In the genomic region with DNA sequence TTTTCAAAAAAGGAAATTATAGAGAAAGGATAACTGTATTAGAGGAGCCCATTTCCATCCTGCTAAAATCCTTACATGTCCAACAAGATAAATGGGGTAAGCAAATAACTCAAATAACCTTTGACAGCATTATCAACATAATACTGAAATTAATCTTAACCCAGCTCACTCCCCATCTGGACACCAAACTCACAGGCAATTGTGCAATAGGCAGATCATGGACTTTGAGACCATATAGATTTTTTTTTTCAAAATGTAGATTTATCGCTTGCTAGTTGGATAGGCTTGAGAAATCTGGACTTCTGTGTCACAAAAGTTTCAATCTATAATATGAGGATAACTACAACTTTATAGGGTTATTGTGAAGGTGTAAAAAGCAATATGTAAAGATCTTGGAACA, we compare ENCODE assay signal across 21 cellular contexts.
"Had no signal": no experiment of that assay in that cellular context is flagged by ENCODE, and none has a peak within 500 bp of the region (broad histone marks: within the 10 kb centered on the region; RNA-seq: fewer than 3 reads in every experiment).

No MANE protein-coding gene starts in this region.

- ATAC-seq: heart right ventricle; mucosa of descending colon; natural killer cell treated with Interleukin-12 subunit alpha and Interleukin-12 subunit beta and Interleukin-15 and Interleukin-18, amount 100 ng/mL, for 72 hours; sciatic nerve; stimulated activated memory B cell treated with anti-CD40 and anti-IgM and Interleukin-4, amounts not matched to agents 10 μg/mL and 1 μg/mL and 100 μg/mL, for 72 hours; stimulated activated naive CD8-positive, alpha-beta T cell treated with anti-CD3 and anti-CD28 coated beads, Interleukin-15, Interleukin-2, amounts not matched to agents 100 U/mL and 50 U/mL, for 24 hours had no signal

- H3K4me3 ChIP-seq: coronary artery, esophagus squamous epithelium, heart right ventricle, mucosa of descending colon, pancreas, testis, tibial artery had no signal

- H3K36me3 ChIP-seq: esophagus squamous epithelium, heart right ventricle, neutrophil, pancreas, tibial artery had no signal

- H3K9me3 ChIP-seq: esophagus squamous epithelium, mucosa of descending colon, neutrophil, pancreas, testis, tibial artery had no signal

- H3K27me3 ChIP-seq: esophagus squamous epithelium, heart right ventricle, neutrophil, pancreas, testis, tibial artery had no signal

- H3K4me1 ChIP-seq: esophagus squamous epithelium, heart right ventricle, pancreas, testis, tibial artery had no signal

- H3K27ac ChIP-seq: coronary artery, esophagus squamous epithelium, heart right ventricle, neutrophil, pancreas, testis, tibial artery had no signal

- DNase-seq: dermis blood vessel endothelial cell; effector memory CD4-positive, alpha-beta T cell; esophagus squamous epithelium; foreskin melanocyte; glutamatergic neuron; heart right ventricle; hippocampal formation; mesenchymal stem cell; mucosa of descending colon; naive B cell; pancreas; stimulated activated CD4-positive, alpha-beta T cell treated with anti-CD3 and anti-CD28 coated beads, Interleukin-4, amount 100 ng/mL, for 4 hours; stimulated activated naive CD8-positive, alpha-beta T cell treated with anti-CD3 and anti-CD28 coated beads, Interleukin-15, Interleukin-2, amounts not matched to agents 100 U/mL and 50 U/mL, for 24 hours; substantia nigra; testis; tibial artery had no signal
